ENCODE assay signal across 8 cellular contexts in the genomic region with DNA sequence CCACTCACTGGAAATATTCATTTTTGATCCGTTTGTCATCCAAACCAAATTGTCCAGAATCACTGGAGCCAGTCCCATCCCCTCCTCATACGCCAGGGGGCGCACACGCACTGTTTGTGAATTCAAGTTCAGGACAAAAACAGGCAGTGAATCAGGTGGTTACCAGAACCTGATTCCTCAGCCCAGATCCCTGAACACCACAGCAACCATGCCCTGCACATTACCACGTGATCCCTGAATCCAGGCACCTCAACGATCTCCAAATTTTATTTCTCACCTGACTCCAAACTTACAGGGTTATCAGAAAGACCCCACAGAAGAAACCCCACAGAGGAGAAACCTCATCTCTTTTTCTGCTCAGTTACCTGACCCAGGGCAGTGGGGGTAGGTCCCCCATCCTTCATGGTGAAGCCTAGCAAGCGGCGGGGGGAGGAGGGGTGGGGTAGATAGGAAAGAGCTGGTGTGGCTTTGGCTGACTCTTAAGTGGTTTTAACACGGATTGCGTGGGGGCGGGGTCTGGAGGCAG. TPM values are rescaled to one million over a fixed set of nuclear protein-coding genes. Genes with fewer than 3 reads are reported as not detected.
DNase-seq lines count a peak whose midpoint lies in the region; ATAC-seq and TF ChIP-seq lines count a peak whose summit lies in the region.

No MANE protein-coding gene starts in this region.

- ATAC-seq in HG03025 (IDR thresholded peaks at IDR 0.05; ENCODE audit: low FRiP score, unreplicated experiment) (no peak), HG03439 (IDR thresholded peaks at IDR 0.05; ENCODE audit: unreplicated experiment) (no peak)

- TF ChIP-seq POLR2A in adrenal gland (IDR thresholded peaks at IDR 0.05), result no peak

- H3K27ac ChIP-seq in adrenal gland, result no peak overlapping the region
- H3K27ac ChIP-seq in left ventricle myocardium inferior (replicated peaks), result no peak overlapping the region

- TF ChIP-seq CTCF in GM12872 (IDR thresholded peaks at IDR 0.05; ENCODE audit: insufficient read depth, low read depth, low read length) (peak; percentile 95), adrenal gland (IDR thresholded peaks at IDR 0.05) (peak; percentile 93 to 97 (median 96)), left ventricle myocardium inferior (IDR thresholded peaks at IDR 0.05; ENCODE audit: borderline replicate concordance) (peak; percentile 94)

- H3K36me3 ChIP-seq in adrenal gland (replicated peaks in 1 of 2), result no peaks in the 10 kb centered on the region
- no peaks in the 10 kb centered on the region for H3K36me3 ChIP-seq in left ventricle myocardium inferior

- no peaks in the 10 kb centered on the region for H3K9me3 ChIP-seq in adrenal gland (replicated peaks in 1 of 3)
- H3K9me3 ChIP-seq in left ventricle myocardium inferior (replicated peaks), result no peaks in the 10 kb centered on the region

- DNase-seq in NCI-H1694 treated with DMSO at 0.1 percent for 48 hours (lab: John Stamatoyannopoulos, UW) (peak; percentile 83), T-helper 1 cell (peak; percentile 56 to 74 (median 65)), adrenal gland (peak; percentile 83 to 96 (median 87)), left ventricle myocardium inferior (peak; percentile 74), pulmonary artery endothelial cell (ENCODE audit: low read depth, low spot score) (peak; percentile 68)

- H3K4me1 ChIP-seq in adrenal gland (replicated peaks in 1 of 2) (peaks cover 0 to 6% of the 10 kb centered on the region in 2 donors), left ventricle myocardium inferior (peaks cover 15% of the 10 kb centered on the region)

- no peak overlapping the region for H3K4me3 ChIP-seq in adrenal gland
- no peak overlapping the region for H3K4me3 ChIP-seq in left ventricle myocardium inferior

- 19 to 51% (median 20%) methylated on average over 11 of the region's 11 CpGs for WGBS in adrenal gland, 4 donors

- intact Hi-C loops in adrenal gland (cut with DNase I), result loop anchor here (2.0 to 10.0 kb wide), 3 partner anchors 124 to 506 kb away; partner anchors contain the start of genes ARTN (in 1 of the 2) and SLC6A9 (in 1 of the 2)
- intact Hi-C loops in left ventricle myocardium inferior (cut with micrococcal nuclease), result no loop called here

- no peaks in the 10 kb centered on the region for H3K27me3 ChIP-seq in adrenal gland
- peaks cover 39% of the 10 kb centered on the region for H3K27me3 ChIP-seq in left ventricle myocardium inferior (ENCODE audit: low read depth)

RNA-seq across cellular contexts. Expression of gene PTPRF, which starts 1.4 kb away (rescaled TPM):
- total RNA-seq in adrenal gland, result 10 to 100 TPM; 15.0 to 92.0 (median 43.0) TPM
- 10 to 100 TPM; 10.5 to 21.0 (median 19.9) TPM for polyA plus RNA-seq in adrenal gland
- 2.9 TPM for total RNA-seq in left ventricle myocardium inferior
- total RNA-seq in pulmonary artery endothelial cell, result 152 and 171 TPM in 2 replicates
